12 cellular contexts compared by ENCODE assay signal in the genomic region with DNA sequence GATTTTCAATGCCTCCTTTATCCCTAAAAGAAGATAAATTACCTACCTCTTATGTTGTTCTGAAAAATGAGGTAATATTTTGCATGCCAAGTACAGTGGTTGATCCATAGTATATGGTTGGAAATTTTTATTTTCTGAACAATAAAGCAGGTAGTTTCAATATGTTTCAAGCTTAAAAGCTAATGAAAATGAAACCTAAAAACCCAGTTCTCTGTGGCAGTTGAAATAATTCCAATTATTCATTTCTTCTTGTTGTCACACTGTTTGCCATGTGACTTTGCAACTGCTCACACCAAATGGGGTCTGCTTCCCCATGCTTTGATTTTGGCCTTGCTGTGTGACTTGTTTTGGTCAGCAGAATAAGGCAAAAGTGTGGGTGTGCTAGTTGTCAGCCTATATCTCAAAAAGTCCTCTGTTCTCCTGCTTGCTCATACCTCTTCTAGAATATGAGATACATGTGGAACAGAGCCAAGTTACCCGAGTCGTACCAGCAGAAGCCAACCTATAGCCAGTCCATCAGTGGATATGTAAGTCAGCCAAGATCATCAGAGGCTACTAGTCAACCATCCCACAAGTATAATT.
A peak's percentile ranks its signal among the peaks of the same experiment; 100 is the strongest.
DNase-seq lines count a peak whose midpoint lies in the region; ATAC-seq, FAIRE-seq and TF ChIP-seq lines count a peak whose summit lies in the region.
"Had no signal": no experiment of that assay in that cellular context is flagged by ENCODE, and none has a peak within 500 bp of the region (broad histone marks: within the 10 kb centered on the region; RNA-seq: fewer than 3 reads in every experiment).

No MANE protein-coding gene starts in this region.

- H3K36me3 ChIP-seq in Loucy (ENCODE audit: insufficient read depth, low read length), result no peaks in the 10 kb centered on the region
- no peaks in the 10 kb centered on the region for H3K36me3 ChIP-seq in effector memory CD4-positive, alpha-beta T cell (ENCODE audit: control insufficient read depth, insufficient read depth, low read length)
- H3K36me3 ChIP-seq: cardiac muscle cell, sigmoid colon had no signal

- no peaks in the 10 kb centered on the region for H3K36me3 Mint-ChIP-seq in stimulated activated memory B cell treated with anti-CD40 and anti-IgM and Interleukin-4, amounts not matched to agents 10 μg/mL and 1 μg/mL and 100 μg/mL, for 72 hours
- H3K36me3 Mint-ChIP-seq in effector memory CD8-positive, alpha-beta T cell (ENCODE audit: insufficient read depth), result no peaks in the 10 kb centered on the region

- H3F3A ChIP-seq in Loucy (ENCODE audit: low read depth), result no peaks in the 10 kb centered on the region

- no peaks in the 10 kb centered on the region for H3K79me2 ChIP-seq in Loucy (ENCODE audit: insufficient read depth, low read length)

- H4K20me1 ChIP-seq in Loucy (ENCODE audit: insufficient read depth, low read length, poor library complexity, severe bottlenecking), result no peaks in the 10 kb centered on the region

- no peaks in the 10 kb centered on the region for H3K4me1 Mint-ChIP-seq in stimulated activated memory B cell treated with anti-CD40 and anti-IgM and Interleukin-4, amounts not matched to agents 10 μg/mL and 1 μg/mL and 100 μg/mL, for 72 hours
- peaks cover 0 to 13% of the 10 kb centered on the region in 2 donors for H3K4me1 Mint-ChIP-seq in effector memory CD8-positive, alpha-beta T cell (ENCODE audit: low read depth in 2 of 2)

- no peak overlapping the region for H3K9ac ChIP-seq in Loucy (ENCODE audit: low read depth, low read length, poor library complexity, severe bottlenecking)

- no peaks in the 10 kb centered on the region for H3K4me1 ChIP-seq in Loucy (ENCODE audit: insufficient read depth, low read length, poor library complexity, severe bottlenecking)
- H3K4me1 ChIP-seq in effector memory CD4-positive, alpha-beta T cell (ENCODE audit: control insufficient read depth, insufficient read depth, low read length, poor library complexity, severe bottlenecking), result no peaks in the 10 kb centered on the region
- H3K4me1 ChIP-seq: sigmoid colon had no signal

- H3K4me3 Mint-ChIP-seq in stimulated activated memory B cell treated with anti-CD40 and anti-IgM and Interleukin-4, amounts not matched to agents 10 μg/mL and 1 μg/mL and 100 μg/mL, for 72 hours, result no peak overlapping the region
- no peak overlapping the region for H3K4me3 Mint-ChIP-seq in effector memory CD8-positive, alpha-beta T cell

- FAIRE-seq in GM19239 (lab: Jason Lieb, UNC), result peak; percentile 28

- ATAC-seq in stimulated activated memory B cell treated with anti-CD40 and anti-IgM and Interleukin-4, amounts not matched to agents 10 μg/mL and 1 μg/mL and 100 μg/mL, for 72 hours, result no peak
- no peak for ATAC-seq in effector memory CD8-positive, alpha-beta T cell (replicated peaks)
- ATAC-seq: esophagus mucosa had no signal

- no peak overlapping the region for H3K4me2 ChIP-seq in Loucy (ENCODE audit: low read depth, low read length, poor library complexity, severe bottlenecking)

- H3K9me2 ChIP-seq in Loucy (replicated peaks; ENCODE audit: low read depth, low read length), result no peaks in the 10 kb centered on the region

- no peaks in the 10 kb centered on the region for H3K27me3 ChIP-seq in Loucy (ENCODE audit: insufficient read depth, low read length, poor library complexity, severe bottlenecking)
- no peaks in the 10 kb centered on the region for H3K27me3 ChIP-seq in effector memory CD4-positive, alpha-beta T cell (replicated peaks; ENCODE audit: control insufficient read depth, insufficient read depth, low read length, poor library complexity, severe bottlenecking)
- H3K27me3 ChIP-seq: cardiac muscle cell, sigmoid colon had no signal

- no peaks in the 10 kb centered on the region for H3K9me3 Mint-ChIP-seq in stimulated activated memory B cell treated with anti-CD40 and anti-IgM and Interleukin-4, amounts not matched to agents 10 μg/mL and 1 μg/mL and 100 μg/mL, for 72 hours
- no peaks in the 10 kb centered on the region for H3K9me3 Mint-ChIP-seq in effector memory CD8-positive, alpha-beta T cell

- no peak for TF ChIP-seq CTCF in Loucy (conservative IDR thresholded peaks at IDR 0.05; ENCODE audit: low read length)
- TF ChIP-seq CTCF in choroid plexus epithelial cell (conservative IDR thresholded peaks at IDR 0.05; ENCODE audit: low read depth, low read length), result no peak

- DNase-seq in Daoy (ENCODE audit: low read depth), result peak; percentile 6
- no peak for DNase-seq in GM19239 (ENCODE audit: insufficient read length, low spot score)
- peak; percentile 31 for DNase-seq in choroid plexus epithelial cell (ENCODE audit: low read depth)
- DNase-seq in effector memory CD4-positive, alpha-beta T cell, result no peak
- DNase-seq in NCI-H2107 (lab: John Stamatoyannopoulos, UW), result no peak
- no peak for DNase-seq in effector memory CD8-positive, alpha-beta T cell
- DNase-seq: NCI-H1417, sigmoid colon had no signal

- no peaks in the 10 kb centered on the region for H3K27me3 Mint-ChIP-seq in stimulated activated memory B cell treated with anti-CD40 and anti-IgM and Interleukin-4, amounts not matched to agents 10 μg/mL and 1 μg/mL and 100 μg/mL, for 72 hours
- H3K27me3 Mint-ChIP-seq in effector memory CD8-positive, alpha-beta T cell, result no peaks in the 10 kb centered on the region

- H3K9me3 ChIP-seq in Loucy (ENCODE audit: insufficient read depth, low read depth, low read length), result no peaks in the 10 kb centered on the region
- H3K9me3 ChIP-seq in effector memory CD4-positive, alpha-beta T cell (ENCODE audit: control insufficient read depth, low read length), result no peaks in the 10 kb centered on the region
- H3K9me3 ChIP-seq: sigmoid colon had no signal

- H3K27ac ChIP-seq in effector memory CD4-positive, alpha-beta T cell (ENCODE audit: insufficient read depth, low read length, poor library complexity, severe bottlenecking), result no peak overlapping the region
- H3K27ac ChIP-seq: cardiac muscle cell, sigmoid colon had no signal

- no peak overlapping the region for H3K4me3 ChIP-seq in Loucy (ENCODE audit: low read length, poor library complexity, severe bottlenecking)
- H3K4me3 ChIP-seq in choroid plexus epithelial cell (ENCODE audit: low read depth, low read length), result no peak overlapping the region
- H3K4me3 ChIP-seq in effector memory CD4-positive, alpha-beta T cell (ENCODE audit: insufficient read depth, low read depth, low read length, poor library complexity, severe bottlenecking), result no peak overlapping the region
- H3K4me3 ChIP-seq: cardiac muscle cell, sigmoid colon had no signal

- H3K27ac Mint-ChIP-seq in stimulated activated memory B cell treated with anti-CD40 and anti-IgM and Interleukin-4, amounts not matched to agents 10 μg/mL and 1 μg/mL and 100 μg/mL, for 72 hours, result no peak overlapping the region
- no peak overlapping the region for H3K27ac Mint-ChIP-seq in effector memory CD8-positive, alpha-beta T cell

- peak overlapping the region; percentile 34; the same call in 1 of the 2 replicates for H2AFZ ChIP-seq in Loucy (ENCODE audit: low read length)

Comparison
In these comparisons a context has a peak if more than half of its experiments do, and no peak if none do; other contexts are left out.
1. DNase-seq: peak in Daoy (single experiment) and choroid plexus epithelial cell (single experiment); none in GM19239 (single experiment), effector memory CD4-positive, alpha-beta T cell (0 of 3), NCI-H2107 (single experiment) and effector memory CD8-positive, alpha-beta T cell (0 of 3).